Comparison of ENCODE assay signal across 9 cellular contexts in genomic region chr20:61577065-61577464, GRCh38.
"Had no signal": no experiment of that assay in that cellular context is flagged by ENCODE, and none has a peak within 500 bp of the region (broad histone marks: within the 10 kb centered on the region; RNA-seq: fewer than 3 reads in every experiment).

No MANE protein-coding gene starts in this region.

- ATAC-seq: HCT116, K562 had no signal

- H3K9me3 ChIP-seq: HAP-1 had no signal

- FAIRE-seq: K562 had no signal

- H3K27ac ChIP-seq: GM23248 had no signal

- DNase-seq: GM23248, GOT3, H7, HFFc6, IMR-90, KG1 had no signal

- H3K4me3 ChIP-seq: GM23248, HAP-1, K562 had no signal

- H3K4me1 ChIP-seq: HAP-1 had no signal

- H2AFZ ChIP-seq: GM23248 had no signal

- H3K9ac ChIP-seq: GM23248 had no signal

- H3K36me3 ChIP-seq: HAP-1 had no signal
